ENCODE assay signal across 1 cellular context in the genomic region with DNA sequence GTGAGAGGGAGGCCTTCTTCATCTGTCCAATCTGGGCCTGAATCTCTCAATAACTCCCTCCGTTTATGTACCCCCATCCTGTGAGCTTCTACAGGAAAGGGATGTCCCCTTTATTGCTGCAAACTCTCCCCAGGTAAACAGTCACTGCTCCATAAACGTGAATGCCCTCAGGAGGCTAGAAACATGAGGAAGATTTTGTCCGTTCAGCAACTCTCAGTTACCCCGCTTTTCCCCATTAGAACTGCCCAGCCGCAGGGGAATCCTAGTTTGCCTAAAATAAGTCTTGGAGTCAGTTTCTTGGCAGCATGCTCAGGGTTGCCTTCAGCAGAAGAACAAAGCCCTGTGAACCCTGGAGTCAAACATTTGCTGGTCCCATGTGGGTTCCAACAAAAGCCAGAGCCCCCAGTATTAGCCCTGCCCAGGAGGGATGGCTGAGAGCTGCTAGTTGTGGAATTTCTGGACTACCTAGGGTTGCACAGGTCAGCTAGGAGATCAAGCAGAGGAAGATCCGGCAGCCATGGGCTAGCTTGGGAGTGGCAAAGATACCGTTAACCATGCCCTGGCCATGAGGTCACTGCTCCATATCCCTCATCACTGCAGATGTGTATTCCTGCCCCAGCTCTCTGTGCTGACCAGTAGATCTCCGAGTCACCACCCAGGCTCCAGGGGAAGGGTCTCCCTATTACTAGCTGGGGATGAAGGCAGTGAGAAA.
TF ChIP-seq lines count a peak whose summit lies in the region.

No MANE protein-coding gene starts in this region.

TF ChIP-seq in IMR-90, 13 proteins besides CTCF, POLR2A, EP300 and RAD21:
- TF ChIP-seq USF2 (IDR thresholded peaks at IDR 0.05; ENCODE audit: low read depth, low read length) = no peak
- TF ChIP-seq ELK1 (IDR thresholded peaks at IDR 0.05; ENCODE audit: borderline replicate concordance, low read depth, low read length) = no peak
- TF ChIP-seq NFE2L2 (IDR thresholded peaks at IDR 0.05; ENCODE audit: low read depth, low read length) = no peak
- TF ChIP-seq FOS (IDR thresholded peaks at IDR 0.05; ENCODE audit: low read depth, low read length) = no peak
- TF ChIP-seq CHD1 (IDR thresholded peaks at IDR 0.05; ENCODE audit: low read depth, low read length) = no peak
- TF ChIP-seq BHLHE40 (IDR thresholded peaks at IDR 0.05; ENCODE audit: low read depth, low read length) = no peak
- no peak for TF ChIP-seq MAFK (IDR thresholded peaks at IDR 0.05; ENCODE audit: low read depth, low read length)
